8 cellular contexts compared by ENCODE assay signal in genomic region chr10:84540617-84541288, GRCh38.
DNase-seq lines count a peak whose midpoint lies in the region; ATAC-seq, FAIRE-seq and TF ChIP-seq lines count a peak whose summit lies in the region.

No MANE protein-coding gene starts in this region.

- intact Hi-C loops in Panc1 (cut with micrococcal nuclease; ENCODE audit: unreplicated experiment), result loop anchor here (2.0 kb wide), 1 partner anchor 202 kb away; no protein-coding TSS in a partner anchor
- intact Hi-C loops in pancreas (cut with DNase I), result loop anchor here in 2 of 3 donors (5.0 to 10.0 kb wide), 2 partner anchors 278 to 1834 kb away; no protein-coding TSS in a partner anchor
- intact Hi-C loops in tibial artery (cut with DNase I; ENCODE audit: low total_unique reads), result loop anchor here (5.0 kb wide), 1 partner anchor 1837 kb away; no protein-coding TSS in a partner anchor

- H3K27ac ChIP-seq in Panc1 (ENCODE audit: low read length) (no peak overlapping the region), pancreas (no peak overlapping the region), tibial artery (no peak overlapping the region)

- POLR2A ChIA-PET in Panc1 (lab: Charles Lee), result no interaction called here

- ATAC-seq in GM18868 (IDR thresholded peaks at IDR 0.05; ENCODE audit: unreplicated experiment) (peak; percentile 87), HG03103 (IDR thresholded peaks at IDR 0.05; ENCODE audit: low read depth, unreplicated experiment) (peak; percentile 79), Panc1 (peak; percentile 87), pancreas (peak; percentile 81 to 91 (median 90))

- no TSS peak for BruUV-seq in Panc1 (replicated peaks; lab: Mats Ljungman, UMichigan)

- WGBS in pancreas, 2 donors, result 4 to 5% methylated on average over 44 to 51 of the region's 51 CpGs

- TF ChIP-seq CTCF in Panc1 (IDR thresholded peaks at IDR 0.05), result peak; percentile 98
- peak; percentile 65 to 76 (median 71) for TF ChIP-seq CTCF in pancreas (IDR thresholded peaks at IDR 0.05)
- TF ChIP-seq CTCF in tibial artery (IDR thresholded peaks at IDR 0.05), result peak; percentile 70 to 78

- CTCF ChIA-PET in Panc1 (lab: Charles Lee), result interaction anchor here (0.5 to 1.0 kb wide), 7 partner anchors 8 to 276 kb away, joined by 3 to 11 read pairs (median 4); no protein-coding TSS in a partner anchor

- H3K27me3 ChIP-seq in Panc1 (ENCODE audit: control insufficient read depth, insufficient read depth, low read length) (no peaks in the 10 kb centered on the region), pancreas (peaks cover 0 to 4% (median 0%) of the 10 kb centered on the region in 4 donors), tibial artery (peaks cover 0 to 24% of the 10 kb centered on the region in 2 donors)

- H3K9me3 ChIP-seq in Panc1 (ENCODE audit: control insufficient read depth, insufficient read depth, low read depth, low read length) (no peaks in the 10 kb centered on the region; the same call in 1 of the 2 replicates), pancreas (no peaks in the 10 kb centered on the region), tibial artery (no peaks in the 10 kb centered on the region)

- H3K36me3 ChIP-seq in Panc1 (ENCODE audit: control insufficient read depth, insufficient read depth, low read length), result no peaks in the 10 kb centered on the region
- no peaks in the 10 kb centered on the region for H3K36me3 ChIP-seq in pancreas
- no peaks in the 10 kb centered on the region for H3K36me3 ChIP-seq in tibial artery

- FAIRE-seq in pancreas (lab: Jason Lieb, UNC), result no peak

- DNase-seq in AG08395 (ENCODE audit: low spot score), result peak; percentile 78
- DNase-seq in Panc1 (ENCODE audit: low read depth, low spot score), result no peak
- peak; percentile 49 for DNase-seq in activated gamma-delta T cell treated with anti-CD3 and anti-CD28 coated beads, Interleukin-2, amount 50 U/mL, for 16 hours (ENCODE audit: low read depth)
- peak; percentile 63 for DNase-seq in glomerular visceral epithelial cell (ENCODE audit: extremely low spot score)
- peak; percentile 29 to 92 (median 73) for DNase-seq in pancreas
- peak in 1 of 2 donors; percentile 42 for DNase-seq in tibial artery

- peaks cover 6% of the 10 kb centered on the region for H3K4me1 ChIP-seq in Panc1 (ENCODE audit: control insufficient read depth, insufficient read depth, low read length)
- H3K4me1 ChIP-seq in pancreas, result peaks cover 0 to 4% (median 0%) of the 10 kb centered on the region in 3 donors
- H3K4me1 ChIP-seq in tibial artery, result peaks cover 0 to 13% (median 11%) of the 10 kb centered on the region in 4 donors

- H3K4me3 ChIP-seq in Panc1 (ENCODE audit: low read depth in 2 of 2, low read length in 2 of 2), result peak overlapping the region; percentile 27 to 47
- H3K4me3 ChIP-seq in pancreas, result peak overlapping the region in 3 of 4 donors; percentile 11 to 41 (median 18)
- H3K4me3 ChIP-seq in tibial artery, result peak overlapping the region; percentile 22 to 50

- in situ Hi-C loops in Panc1 (cut with HindIII; ENCODE audit: low pct_unique_long_range_greater_than_20kb, low sequenced_read_pairs), result no loop called here
